Comparison of ENCODE assay signal across 9 cellular contexts in genomic region chr12:75289678-75290200, GRCh38. TPM values are rescaled to one million over a fixed set of nuclear protein-coding genes. Genes with fewer than 3 reads are reported as not detected.
DNase-seq lines count a peak whose midpoint lies in the region; ATAC-seq, FAIRE-seq and TF ChIP-seq lines count a peak whose summit lies in the region.
"Had no signal": no experiment of that assay in that cellular context is flagged by ENCODE, and none has a peak within 500 bp of the region (broad histone marks: within the 10 kb centered on the region; RNA-seq: fewer than 3 reads in every experiment).

No MANE protein-coding gene starts in this region.

- H3K27ac ChIP-seq in neural progenitor cell: no peak overlapping the region

- peak; percentile 94 for FAIRE-seq in G401.6 (lab: Jason Lieb, UNC)

- no peaks in the 10 kb centered on the region for H3K4me1 ChIP-seq in neural progenitor cell

- TF ChIP-seq CTCF in cardiac fibroblast (IDR thresholded peaks at IDR 0.05; ENCODE audit: low read depth, low read length) (peak; percentile 17), neural crest cell (conservative IDR thresholded peaks at IDR 0.05) (peak; percentile 63), GM10266 (IDR thresholded peaks at IDR 0.05; ENCODE audit: control insufficient read depth, insufficient read depth, low read depth, missing control alignments) (no peak), neural progenitor cell (IDR thresholded peaks at IDR 0.05) (no peak)

- ATAC-seq in GM21737 (IDR thresholded peaks at IDR 0.05; ENCODE audit: unreplicated experiment): no peak

- no peak overlapping the region for H3K4me2 ChIP-seq in neural progenitor cell

- H3K4me3 ChIP-seq in cardiac fibroblast (replicated peaks in 1 of 2; ENCODE audit: low read depth in 2 of 2, low read length in 2 of 2) (no peak overlapping the region), neural progenitor cell (no peak overlapping the region)

- H3K9ac ChIP-seq in neural progenitor cell: no peak overlapping the region

- H3K27ac Mint-ChIP-seq in neural crest cell (ENCODE audit: unreplicated experiment) (no peak overlapping the region), neural progenitor cell (no peak overlapping the region)
- H3K27ac Mint-ChIP-seq: activated naive CD4-positive, alpha-beta T cell treated with anti-CD3 and anti-CD28 coated beads, Interleukin-2, amount 10 ng/mL, durations not matched to agents 7 days and 5 days had no signal

- H3K36me3 Mint-ChIP-seq in neural crest cell (ENCODE audit: low read depth) (no peaks in the 10 kb centered on the region), neural progenitor cell (no peaks in the 10 kb centered on the region)
- H3K36me3 Mint-ChIP-seq: activated naive CD4-positive, alpha-beta T cell treated with anti-CD3 and anti-CD28 coated beads, Interleukin-2, amount 10 ng/mL, durations not matched to agents 7 days and 5 days had no signal

- H3K9me3 Mint-ChIP-seq in neural crest cell: no peaks in the 10 kb centered on the region
- no peaks in the 10 kb centered on the region for H3K9me3 Mint-ChIP-seq in neural progenitor cell
- H3K9me3 Mint-ChIP-seq: activated naive CD4-positive, alpha-beta T cell treated with anti-CD3 and anti-CD28 coated beads, Interleukin-2, amount 10 ng/mL, durations not matched to agents 7 days and 5 days had no signal

- no peak overlapping the region for H2AFZ ChIP-seq in neural progenitor cell (replicated peaks)

- no peaks in the 10 kb centered on the region for H3K79me2 ChIP-seq in neural progenitor cell (ENCODE audit: low read depth)

- DNase-seq in NAMALWA (ENCODE audit: low spot score) (peak; percentile 13), cardiac fibroblast (ENCODE audit: low read depth in 2 of 2) (peak; percentile 27 to 57), neural crest cell (ENCODE audit: low read depth, low spot score) (no peak), GM10266 (ENCODE audit: extremely low spot score) (no peak), neural progenitor cell (ENCODE audit: low spot score) (no peak), NCI-H2107 (lab: John Stamatoyannopoulos, UW) (no peak)
- DNase-seq: activated naive CD4-positive, alpha-beta T cell treated with anti-CD3 and anti-CD28 coated beads, Interleukin-2, amount 10 ng/mL, durations not matched to agents 7 days and 5 days had no signal

- H3K4me1 Mint-ChIP-seq in neural crest cell: peaks cover 3% of the 10 kb centered on the region
- no peaks in the 10 kb centered on the region for H3K4me1 Mint-ChIP-seq in neural progenitor cell
- H3K4me1 Mint-ChIP-seq: activated naive CD4-positive, alpha-beta T cell treated with anti-CD3 and anti-CD28 coated beads, Interleukin-2, amount 10 ng/mL, durations not matched to agents 7 days and 5 days had no signal

- H3K36me3 ChIP-seq in neural progenitor cell: no peaks in the 10 kb centered on the region

- H3K27me3 ChIP-seq in neural progenitor cell: no peaks in the 10 kb centered on the region

- no peaks in the 10 kb centered on the region for H3F3A ChIP-seq in neural progenitor cell (ENCODE audit: low read depth)

- H4K20me1 ChIP-seq in neural progenitor cell (ENCODE audit: low read depth): no peaks in the 10 kb centered on the region

- H3K4me3 Mint-ChIP-seq in neural crest cell: no peak overlapping the region
- no peak overlapping the region for H3K4me3 Mint-ChIP-seq in neural progenitor cell
- H3K4me3 Mint-ChIP-seq: activated naive CD4-positive, alpha-beta T cell treated with anti-CD3 and anti-CD28 coated beads, Interleukin-2, amount 10 ng/mL, durations not matched to agents 7 days and 5 days had no signal

- no peaks in the 10 kb centered on the region for H3K9me3 ChIP-seq in neural progenitor cell (ENCODE audit: low read depth)

- H3K27me3 Mint-ChIP-seq in neural crest cell (ENCODE audit: low read depth) (no peaks in the 10 kb centered on the region), neural progenitor cell (ENCODE audit: insufficient read depth, low read depth) (no peaks in the 10 kb centered on the region)
- H3K27me3 Mint-ChIP-seq: activated naive CD4-positive, alpha-beta T cell treated with anti-CD3 and anti-CD28 coated beads, Interleukin-2, amount 10 ng/mL, durations not matched to agents 7 days and 5 days had no signal

RNA-seq across cellular contexts. Expression of gene CAPS2, which starts 40.4 kb away (rescaled TPM):
- total RNA-seq in neural crest cell (6.6 and 7.3 TPM in 2 replicates), neural progenitor cell (ENCODE audit: low replicate concordance) (14.4 and 20.1 TPM in 2 replicates)

RNA-seq across cellular contexts. Expression of gene GLIPR1L1, which starts 44.7 kb away (rescaled TPM):
- not detected in 2 replicates for total RNA-seq in neural crest cell
- not detected in 2 replicates for total RNA-seq in neural progenitor cell (ENCODE audit: low replicate concordance)

Comparison
In these comparisons a context has a peak if more than half of its experiments do, and no peak if none do; other contexts are left out.
1. DNase-seq: peak in NAMALWA (single experiment) and cardiac fibroblast (2 of 2); none in neural crest cell (single experiment), GM10266 (single experiment), neural progenitor cell (single experiment) and NCI-H2107 (single experiment).
2. CTCF ChIP-seq: peak in cardiac fibroblast (single experiment) and neural crest cell (single experiment); none in GM10266 (single experiment) and neural progenitor cell (single experiment).